Comparison of ENCODE assay signal across 19 cellular contexts in the genomic region with DNA sequence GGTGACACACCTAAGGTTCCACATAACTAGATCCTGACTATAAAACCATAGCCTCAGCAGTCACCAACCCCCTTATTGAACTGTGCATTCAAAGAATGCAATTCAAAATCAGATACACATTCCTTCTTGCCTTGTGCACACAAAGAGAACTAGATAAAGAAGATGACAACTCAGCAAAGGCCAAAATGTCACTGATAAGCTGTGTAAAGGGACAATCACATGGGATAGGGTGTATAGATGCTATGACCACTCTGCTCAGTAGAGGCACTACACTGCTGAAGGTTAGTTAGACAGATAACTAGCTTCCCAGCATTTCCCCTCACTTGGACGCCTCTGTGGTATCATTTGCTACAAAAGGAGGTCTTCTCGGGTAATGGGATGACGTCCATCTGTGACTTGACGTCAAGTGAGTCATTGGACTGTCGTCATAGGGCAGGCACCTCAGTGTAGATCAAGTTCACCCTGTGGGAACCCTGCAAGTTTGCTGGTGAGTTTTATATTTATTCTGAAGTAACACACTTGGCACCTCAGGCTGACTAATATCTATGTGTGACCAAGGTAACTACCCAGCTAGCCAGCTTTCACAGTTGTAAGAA.
DNase-seq lines count a peak whose midpoint lies in the region; ATAC-seq, FAIRE-seq and TF ChIP-seq lines count a peak whose summit lies in the region.
"Had no signal": no experiment of that assay in that cellular context is flagged by ENCODE, and none has a peak within 500 bp of the region (broad histone marks: within the 10 kb centered on the region; RNA-seq: fewer than 3 reads in every experiment).

No MANE protein-coding gene starts in this region.

- TF ChIP-seq CTCF in GM12865 (IDR thresholded peaks at IDR 0.05; ENCODE audit: insufficient read depth, low read depth, low read length, missing control alignments) = peak; percentile 1
- no peak for TF ChIP-seq CTCF in K562 (IDR thresholded peaks at IDR 0.05 in 2 of 3, conservative IDR thresholded peaks at IDR 0.05 in 1 of 3; ENCODE audit: insufficient read depth in 2 of 3, low read depth in 1 of 3, low read length in 3 of 3)
- peak; percentile 24 for TF ChIP-seq CTCF in progenitor cell of endocrine pancreas (IDR thresholded peaks at IDR 0.05; ENCODE audit: unreplicated experiment)
- TF ChIP-seq CTCF in dorsolateral prefrontal cortex (IDR thresholded peaks at IDR 0.05 in 54 of 56, conservative IDR thresholded peaks at IDR 0.05 in 2 of 56; ENCODE audit: low read depth in 1 of 56, partially characterized antibody in 56 of 56) = no peak

- no peaks in the 10 kb centered on the region for H3K9me3 Mint-ChIP-seq in progenitor cell of endocrine pancreas (ENCODE audit: low read depth)
- H3K9me3 Mint-ChIP-seq: CD4-positive, alpha-beta T cell had no signal

- no peak for TF ChIP-seq RAD21 in K562 (CRISPR knock-in tag; conservative IDR thresholded peaks at IDR 0.05 in 1 of 2, IDR thresholded peaks at IDR 0.05 in 1 of 2)

- no peak overlapping the region for H3K9ac ChIP-seq in K562 (ENCODE audit: insufficient read depth in 1 of 2, low read depth in 2 of 2, low read length in 2 of 2)

- CTCF ChIA-PET in K562 (lab: Yijun Ruan, JAX; ENCODE audit: low intra/inter-chr PET ratio) = no interaction called here

- TF ChIP-seq POLR2A in K562 (conservative IDR thresholded peaks at IDR 0.05) = no peak

- in situ Hi-C loops in K562 (cut with MboI) = no loop called here

- no peak overlapping the region for H3K4me2 ChIP-seq in K562 (ENCODE audit: insufficient read depth, low read length)

- TF ChIP-seq EP300 in K562 (IDR thresholded peaks at IDR 0.05; ENCODE audit: low read length) = no peak

- H3K27ac ChIP-seq in K562 (ENCODE audit: extremely low read depth, low read depth, low read length) (no peak overlapping the region), dorsolateral prefrontal cortex (peak overlapping the region in 2 of 59 donors; percentile 5 to 14)

- H3K9me1 ChIP-seq in K562 (ENCODE audit: control insufficient read depth, insufficient read depth, low read length) = no peaks in the 10 kb centered on the region

- H3K36me3 Mint-ChIP-seq in progenitor cell of endocrine pancreas (ENCODE audit: insufficient read depth) = no peaks in the 10 kb centered on the region

- no peaks in the 10 kb centered on the region for H4K20me1 ChIP-seq in K562 (replicated peaks; ENCODE audit: control insufficient read depth, insufficient read depth, low read length)

- H3K79me2 ChIP-seq in K562 (ENCODE audit: control insufficient read depth, insufficient read depth, low read length) = no peaks in the 10 kb centered on the region

- no peaks in the 10 kb centered on the region for H3K36me3 ChIP-seq in K562 (ENCODE audit: control insufficient read depth, insufficient read depth, low read length)

- H3K9me3 ChIP-seq in K562 (replicated peaks; ENCODE audit: control insufficient read depth, insufficient read depth, low read depth, low read length) = no peaks in the 10 kb centered on the region

- H3K4me1 Mint-ChIP-seq in progenitor cell of endocrine pancreas (ENCODE audit: low read depth) = peaks cover 20% of the 10 kb centered on the region
- H3K4me1 Mint-ChIP-seq: B cell had no signal

- no peak for ATAC-seq in K562
- ATAC-seq in GM21423 (IDR thresholded peaks at IDR 0.05; ENCODE audit: unreplicated experiment) = no peak

- WGBS in K562 (ENCODE audit: insufficient coverage, low coverage, missing lambda C conversion rate) = 1% methylated on average over 5 of the region's 5 CpGs

- no peak for DNase-seq in GM12865 (ENCODE audit: low read depth)
- DNase-seq in HuH-7.5 (ENCODE audit: low spot score) = peak; percentile 38
- no peak for DNase-seq in K562 (ENCODE audit: extremely low read depth in 1 of 4, low spot score in 3 of 4)
- DNase-seq in progenitor cell of endocrine pancreas (ENCODE audit: low spot score, unreplicated experiment) = no peak
- DNase-seq in ureter (ENCODE audit: low spot score) = no peak
- DNase-seq in GM19239 (ENCODE audit: insufficient read length, low spot score) = no peak
- no peak for DNase-seq in dorsolateral prefrontal cortex
- DNase-seq: CD4-positive, alpha-beta T cell; DMS79; GOT3; Kasumi-1; NCI-H1105 treated with DMSO at 0.1 percent for 48 hours; NCI-H187 treated with DMSO at 0.1 percent for 48 hours; NCI-H2171; NCI-H510A; NCI-H82; SIG-M5 had no signal

- FAIRE-seq in K562 (lab: Jason Lieb, UNC) (no peak), GM19239 (lab: Jason Lieb, UNC) (no peak)

- no peaks in the 10 kb centered on the region for H3K27me3 Mint-ChIP-seq in progenitor cell of endocrine pancreas
- H3K27me3 Mint-ChIP-seq: CD4-positive, alpha-beta T cell had no signal

- H3K27ac Mint-ChIP-seq in progenitor cell of endocrine pancreas = no peak overlapping the region
- H3K27ac Mint-ChIP-seq: B cell; CD4-positive, alpha-beta T cell had no signal

- POLR2A ChIA-PET in K562 (lab: Yijun Ruan, JAX) = interaction anchor here (1.0 kb wide), 1 partner anchor 10 kb away, joined by 3 read pairs; no protein-coding TSS in a partner anchor

- no peak overlapping the region for H2AFZ ChIP-seq in K562 (ENCODE audit: low read depth, low read length)

- H3K4me3 ChIP-seq in GM12865 (ENCODE audit: low read depth, low read length) (no peak overlapping the region), K562 (no peak overlapping the region), dorsolateral prefrontal cortex (no peak overlapping the region)

- no peaks in the 10 kb centered on the region for H3K27me3 ChIP-seq in K562 (ENCODE audit: control insufficient read depth in 2 of 2, insufficient read depth in 2 of 2, low read length in 2 of 2)
- H3K27me3 ChIP-seq in dorsolateral prefrontal cortex = no peaks in the 10 kb centered on the region

- H3K4me1 ChIP-seq in K562 (replicated peaks in 1 of 2; ENCODE audit: control insufficient read depth in 2 of 2, insufficient read depth in 2 of 2, low read length in 2 of 2) = no peaks in the 10 kb centered on the region

- no peak overlapping the region for H3K4me3 Mint-ChIP-seq in progenitor cell of endocrine pancreas (ENCODE audit: low read depth)
- H3K4me3 Mint-ChIP-seq: B cell; CD4-positive, alpha-beta T cell had no signal

- intact Hi-C loops in K562 (cut with micrococcal nuclease) (no loop called here), dorsolateral prefrontal cortex (cut with DNase I) (no loop called here)

- BruUV-seq in K562 (replicated peaks; lab: Mats Ljungman, UMichigan) = no TSS peak

TF ChIP-seq in K562, 482 proteins besides CTCF, POLR2A, EP300 and RAD21:
- TF ChIP-seq SRSF7 (optimal IDR thresholded peaks at IDR 0.05; ENCODE audit: low read depth, low read length) = no peak
- TF ChIP-seq, protein P1, sequence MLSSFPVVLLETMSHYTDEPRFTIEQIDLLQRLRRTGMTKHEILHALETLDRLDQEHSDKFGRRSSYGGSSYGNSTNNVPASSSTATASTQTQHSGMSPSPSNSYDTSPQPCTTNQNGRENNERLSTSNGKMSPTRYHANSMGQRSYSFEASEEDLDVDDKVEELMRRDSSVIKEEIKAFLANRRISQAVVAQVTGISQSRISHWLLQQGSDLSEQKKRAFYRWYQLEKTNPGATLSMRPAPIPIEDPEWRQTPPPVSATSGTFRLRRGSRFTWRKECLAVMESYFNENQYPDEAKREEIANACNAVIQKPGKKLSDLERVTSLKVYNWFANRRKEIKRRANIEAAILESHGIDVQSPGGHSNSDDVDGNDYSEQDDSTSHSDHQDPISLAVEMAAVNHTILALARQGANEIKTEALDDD (IDR thresholded peaks at IDR 0.05) = 0 out of 2 replicates have a peak, but pooled peaks have one; percentile 45

Comparison
In these comparisons a context has a peak if more than half of its experiments do, and no peak if none do; other contexts are left out.
1. CTCF ChIP-seq: peak in GM12865 (single experiment) and progenitor cell of endocrine pancreas (single experiment); none in K562 (0 of 3) and dorsolateral prefrontal cortex (0 of 56).